1 cellular context compared by ENCODE assay signal in genomic region chr5:138029501-138029900, GRCh38.
TF ChIP-seq lines count a peak whose summit lies in the region.

No MANE protein-coding gene starts in this region.

TF ChIP-seq in SK-N-SH, 30 proteins besides CTCF, POLR2A, EP300 and RAD21 (continued from another document):
- TF ChIP-seq MAX (IDR thresholded peaks at IDR 0.05; ENCODE audit: low read depth) (no peak), YY1 (IDR thresholded peaks at IDR 0.05; ENCODE audit: low read depth) (no peak), RCOR1 (IDR thresholded peaks at IDR 0.05; ENCODE audit: low read length) (no peak), USF1 (IDR thresholded peaks at IDR 0.05; ENCODE audit: borderline replicate concordance, low read depth) (no peak), ELF1 (IDR thresholded peaks at IDR 0.05) (no peak), NRF1 (IDR thresholded peaks at IDR 0.05; ENCODE audit: low read depth, low read length) (no peak)
TF ChIP-seq in SK-N-SH: peak in this region for 0.
